13 cellular contexts compared by ENCODE assay signal in the genomic region with DNA sequence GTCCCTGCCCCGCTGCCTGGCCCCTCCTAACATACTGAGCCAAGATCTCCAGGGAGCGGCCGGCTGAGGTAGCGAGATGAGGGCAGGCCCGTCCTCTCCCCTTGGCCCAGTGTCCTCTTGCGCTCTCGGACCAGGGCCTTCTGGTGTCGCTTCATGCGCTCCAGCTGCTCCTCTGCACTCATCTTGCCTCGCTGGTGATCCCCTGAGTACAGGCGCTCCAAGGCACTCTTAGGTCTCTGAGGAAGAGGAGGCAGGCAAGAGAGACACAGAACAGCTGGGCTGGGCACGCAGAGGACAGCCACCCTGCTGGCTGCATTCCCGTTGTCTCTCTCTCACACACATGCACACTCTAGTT. TPM values are rescaled to one million over a fixed set of nuclear protein-coding genes. Genes with fewer than 3 reads are reported as not detected.
DNase-seq lines count a peak whose midpoint lies in the region; ATAC-seq and TF ChIP-seq lines count a peak whose summit lies in the region.
"Had no signal": no experiment of that assay in that cellular context is flagged by ENCODE, and none has a peak within 500 bp of the region (broad histone marks: within the 10 kb centered on the region; RNA-seq: fewer than 3 reads in every experiment).

No MANE protein-coding gene starts in this region.

- H3K27ac ChIP-seq in PC-3 (ENCODE audit: low read length): peak overlapping the region; percentile 67; the same call in 1 of the 2 replicates
- peak overlapping the region; percentile 60 to 70 for H3K27ac ChIP-seq in ascending aorta
- H3K27ac ChIP-seq in right lobe of liver: peak overlapping the region in 2 of 3 donors; percentile 50 to 61
- peak overlapping the region in 3 of 5 donors; percentile 12 to 48 (median 30) for H3K27ac ChIP-seq in stomach
- H3K27ac ChIP-seq: C4-2B, gastrocnemius medialis, HL-60 had no signal

- intact Hi-C loops in PC-3 (cut with micrococcal nuclease) (loop anchor here (2.0 to 5.0 kb wide), 2 partner anchors 136 to 273 kb away; no protein-coding TSS in a partner anchor), ascending aorta (cut with DNase I) (loop anchor here (2.0 to 10.0 kb wide), 4 partner anchors 22 to 288 kb away; a partner anchor contains a TSS), right lobe of liver (cut with DNase I) (no loop called here), stomach (cut with DNase I; ENCODE audit: low total_unique reads) (no loop called here)

- TF ChIP-seq POLR2A in right lobe of liver (IDR thresholded peaks at IDR 0.05) (no peak), stomach (IDR thresholded peaks at IDR 0.05) (no peak)

- H4K20me1 ChIP-seq in PC-3 (ENCODE audit: low read length): no peaks in the 10 kb centered on the region

- peaks cover 12% of the 10 kb centered on the region for H3F3A ChIP-seq in PC-3 (ENCODE audit: low read length, unreplicated experiment)

- H3K79me2 ChIP-seq in PC-3 (ENCODE audit: low read length): no peaks in the 10 kb centered on the region

- POLR2A ChIA-PET in PC-3 (lab: Charles Lee; ENCODE audit: unreplicated experiment): no interaction called here

- H2AFZ ChIP-seq in PC-3 (ENCODE audit: low read length): no peak overlapping the region

- no peak overlapping the region; the same call in 1 of the 2 replicates for H3K4me2 ChIP-seq in PC-3 (ENCODE audit: low read length)

- TF ChIP-seq CTCF in PC-3 (conservative IDR thresholded peaks at IDR 0.05; ENCODE audit: low read depth, low read length) (no peak), ascending aorta (IDR thresholded peaks at IDR 0.05) (no peak), right lobe of liver (IDR thresholded peaks at IDR 0.05) (no peak), stomach (IDR thresholded peaks at IDR 0.05) (no peak)

- H3K36me3 ChIP-seq in PC-3 (ENCODE audit: low read depth, low read length) (no peaks in the 10 kb centered on the region), ascending aorta (no peaks in the 10 kb centered on the region), right lobe of liver (no peaks in the 10 kb centered on the region), stomach (peaks cover 6 to 51% (median 45%) of the 10 kb centered on the region in 4 donors)
- H3K36me3 ChIP-seq: gastrocnemius medialis had no signal

- no peaks in the 10 kb centered on the region for H3K9me2 ChIP-seq in PC-3 (replicated peaks; ENCODE audit: low read length)

- H3K9ac ChIP-seq in PC-3 (ENCODE audit: low read length): no peak overlapping the region

- no TSS peak for BruUV-seq in PC-3 (replicated peaks; lab: Mats Ljungman, UMichigan)

- 13% methylated on average over 3 of the region's 13 CpGs for WGBS in right lobe of liver (ENCODE audit: insufficient coverage, low coverage, low lambda C conversion rate, missing lambda C conversion rate)
- WGBS in stomach, 5 donors: 84 to 90% (median 87%) methylated on average over 10 to 13 of the region's 13 CpGs

- no peak for DNase-seq in PC-3
- no peak for DNase-seq in ascending aorta (ENCODE audit: low spot score in 2 of 2)
- no peak for DNase-seq in right lobe of liver
- no peak for DNase-seq in stomach
- DNase-seq in T-helper 2 cell: no peak
- no peak for DNase-seq in NCI-H1436 (lab: John Stamatoyannopoulos, UW)
- DNase-seq: amniotic stem cell, cortex of kidney had no signal

- CTCF ChIA-PET in PC-3 (lab: Charles Lee): interaction anchor here (1.2 kb wide), 1 partner anchor 31 kb away, joined by 4 read pairs; no protein-coding TSS in a partner anchor

- peaks cover 51% of the 10 kb centered on the region for H3K4me1 ChIP-seq in PC-3 (ENCODE audit: insufficient read depth, low read length)
- peaks cover 24 to 36% of the 10 kb centered on the region in 2 donors for H3K4me1 ChIP-seq in ascending aorta
- H3K4me1 ChIP-seq in right lobe of liver: peaks cover 8 to 47% (median 26%) of the 10 kb centered on the region in 4 donors
- peaks cover 13 to 68% (median 27%) of the 10 kb centered on the region in 4 donors for H3K4me1 ChIP-seq in stomach

- no peak overlapping the region for H3K4me3 ChIP-seq in PC-3 (ENCODE audit: low read length)
- no peak overlapping the region for H3K4me3 ChIP-seq in ascending aorta
- H3K4me3 ChIP-seq in right lobe of liver: no peak overlapping the region
- H3K4me3 ChIP-seq in stomach: no peak overlapping the region
- H3K4me3 ChIP-seq: gastrocnemius medialis had no signal

- H3K27me3 ChIP-seq in PC-3 (ENCODE audit: low read length) (no peaks in the 10 kb centered on the region), ascending aorta (no peaks in the 10 kb centered on the region), right lobe of liver (no peaks in the 10 kb centered on the region), stomach (no peaks in the 10 kb centered on the region)
- H3K27me3 ChIP-seq: gastrocnemius medialis had no signal

- H3K9me3 ChIP-seq in PC-3 (ENCODE audit: low read length) (no peaks in the 10 kb centered on the region), ascending aorta (no peaks in the 10 kb centered on the region), right lobe of liver (no peaks in the 10 kb centered on the region), stomach (no peaks in the 10 kb centered on the region)
- H3K9me3 ChIP-seq: gastrocnemius medialis had no signal

- ATAC-seq in PC-3: no peak
- ATAC-seq in right lobe of liver: peak in 3 of 4 donors; percentile 3 to 19 (median 8)
- no peak for ATAC-seq in HG02852 (IDR thresholded peaks at IDR 0.05; ENCODE audit: unreplicated experiment)
- no peak for ATAC-seq in HG02938 (IDR thresholded peaks at IDR 0.05; ENCODE audit: unreplicated experiment)

- TF ChIP-seq EP300 in stomach (IDR thresholded peaks at IDR 0.05): no peak

RNA-seq across cellular contexts. Expression of a gene that starts 50.6 kb away (rescaled TPM):
- 157 and 181 TPM in 2 replicates for total RNA-seq in PC-3 (2014; rRNA removed)
- 40.9 TPM for total RNA-seq in ascending aorta
- 10 to 100 TPM; 50.3 to 79.1 (median 56.9) TPM for total RNA-seq in right lobe of liver
- total RNA-seq in stomach: 100 to 1,000 TPM; 117 to 336 (median 152) TPM
- 100 to 1,000 TPM in 2 of 3 donors, 10 to 100 TPM in 1; 86.2 to 145 (median 118) TPM for polyA plus RNA-seq in stomach

Comparison
In these comparisons a context has a peak if more than half of its experiments do, and no peak if none do; other contexts are left out.
1. ATAC-seq: peak in right lobe of liver (3 of 4); none in PC-3 (single experiment), HG02852 (single experiment) and HG02938 (single experiment).
2. intact Hi-C loops: an anchor here in PC-3 (2.0 to 5.0 kb wide) and ascending aorta (2.0 to 10.0 kb wide); none called in right lobe of liver and stomach.
3. Peak in every context shown above with its lines, with median percentiles within 50 percentile points of each other: H3K27ac ChIP-seq.